In the genomic region with DNA sequence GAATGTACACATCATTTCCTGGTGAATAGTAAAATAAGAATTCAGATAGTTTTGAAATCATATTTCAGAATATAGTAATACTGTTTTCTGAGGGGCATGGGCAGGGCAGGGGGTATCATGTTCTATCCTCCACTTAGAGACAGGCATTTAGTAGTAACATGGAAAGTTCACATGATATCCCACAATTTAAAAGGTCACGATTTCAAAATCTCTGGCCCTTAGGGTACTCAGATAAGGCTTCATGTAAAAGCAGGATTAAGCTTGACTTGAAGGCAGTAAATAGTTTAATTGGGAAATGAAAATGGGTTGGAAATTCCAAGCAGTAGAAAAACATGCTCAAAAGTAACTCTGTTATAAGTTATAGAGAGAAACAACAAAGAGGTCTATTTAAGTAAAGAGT, we compare ENCODE assay signal across 25 cellular contexts.
"Had no signal": no experiment of that assay in that cellular context is flagged by ENCODE, and none has a peak within 500 bp of the region (broad histone marks: within the 10 kb centered on the region; RNA-seq: fewer than 3 reads in every experiment).

No MANE protein-coding gene starts in this region.

- H3K27ac Mint-ChIP-seq: activated CD4-positive, alpha-beta T cell treated with anti-CD3 and anti-CD28 coated beads, Interleukin-2, amount 10 ng/mL, durations not matched to agents 24 days and 14 days; activated CD8-positive, alpha-beta T cell treated with anti-CD3 and anti-CD28 coated beads, Interleukin-2, amount 10 ng/mL, durations not matched to agents 7 days and 5 days; activated naive CD4-positive, alpha-beta T cell treated with anti-CD3 and anti-CD28 coated beads for 36 hours; activated naive CD8-positive, alpha-beta T cell; activated naive CD8-positive, alpha-beta T cell treated with anti-CD3 and anti-CD28 coated beads, Interleukin-2, amount 50 U/mL, for 24 hours; activated T-cell treated with anti-CD3 and anti-CD28 coated beads, Interleukin-2, amount 50 U/mL, for 24 hours; activated T-helper 2 cell treated with anti-CD3 and anti-CD28 coated beads, Interferon-gamma antibody, Interleukin-2, Interleukin-4, amounts not matched to agents 10 μg/mL and 5 μg/mL and 100 μg/mL, durations not matched to agents 14 hours and 24 hours and 36 hours; T-helper 1 cell treated with Interleukin-12 subunit alpha and Interleukin-12 subunit beta and Interleukin-4 antibody, amounts not matched to agents 30 μg/mL and 1 μg/mL, for 36 hours; T-helper 2 cell treated with Interferon-gamma antibody and Interleukin-4, amounts not matched to agents 5 μg/mL and 100 μg/mL, for 36 hours had no signal

- H3K27me3 Mint-ChIP-seq: activated CD4-positive, alpha-beta T cell treated with anti-CD3 and anti-CD28 coated beads, Interleukin-2, amount 10 ng/mL, durations not matched to agents 24 days and 14 days; activated naive CD8-positive, alpha-beta T cell; activated naive CD8-positive, alpha-beta T cell treated with anti-CD3 and anti-CD28 coated beads, Interleukin-2, amount 50 U/mL, for 24 hours; activated T-cell treated with anti-CD3 and anti-CD28 coated beads, Interleukin-2, amount 50 U/mL, for 24 hours had no signal

- DNase-seq: activated CD4-positive, alpha-beta T cell treated with anti-CD3 and anti-CD28 coated beads, Interleukin-2, amount 10 ng/mL, durations not matched to agents 24 days and 14 days; activated CD4-positive, alpha-beta T cell treated with anti-CD3 and anti-CD28 coated beads, Interleukin-2, amount 50 U/mL, for 4 hours; activated CD8-positive, alpha-beta T cell treated with anti-CD3 and anti-CD28 coated beads, Interleukin-2, amount 10 ng/mL, durations not matched to agents 7 days and 5 days; activated gamma-delta T cell; activated naive CD4-positive, alpha-beta T cell treated with anti-CD3 and anti-CD28 coated beads for 36 hours; activated naive CD8-positive, alpha-beta T cell treated with anti-CD3 and anti-CD28 coated beads, Interleukin-2, amount 50 U/mL, for 24 hours; activated T-cell treated with anti-CD3 and anti-CD28 coated beads, Interleukin-2, amount 50 U/mL, for 24 hours; amniotic stem cell; aorta; brain microvascular endothelial cell; central memory CD4-positive, alpha-beta T cell; MM.1S; MV-4-11; NCI-H1092; NCI-H1436 treated with DMSO at 0.1 percent for 48 hours; NCI-H1694 treated with DMSO at 0.1 percent for 48 hours; NCI-H2029; NCI-H510A treated with DMSO at 0.1 percent for 48 hours; NCI-H69; SIG-M5 had no signal

- H3K4me3 Mint-ChIP-seq: activated CD4-positive, alpha-beta T cell treated with anti-CD3 and anti-CD28 coated beads, Interleukin-2, amount 10 ng/mL, durations not matched to agents 24 days and 14 days; activated CD8-positive, alpha-beta T cell treated with anti-CD3 and anti-CD28 coated beads, Interleukin-2, amount 10 ng/mL, durations not matched to agents 7 days and 5 days; activated naive CD4-positive, alpha-beta T cell treated with anti-CD3 and anti-CD28 coated beads for 36 hours; activated naive CD8-positive, alpha-beta T cell; activated naive CD8-positive, alpha-beta T cell treated with anti-CD3 and anti-CD28 coated beads, Interleukin-2, amount 50 U/mL, for 24 hours; activated T-cell treated with anti-CD3 and anti-CD28 coated beads, Interleukin-2, amount 50 U/mL, for 24 hours; T-helper 1 cell treated with Interleukin-12 subunit alpha and Interleukin-12 subunit beta and Interleukin-4 antibody, amounts not matched to agents 30 μg/mL and 1 μg/mL, for 36 hours; T-helper 2 cell treated with Interferon-gamma antibody and Interleukin-4, amounts not matched to agents 5 μg/mL and 100 μg/mL, for 36 hours had no signal

- H3K36me3 Mint-ChIP-seq: activated naive CD8-positive, alpha-beta T cell had no signal

- ATAC-seq: activated CD8-positive, alpha-beta T cell treated with anti-CD3 and anti-CD28 coated beads, Interleukin-2, amount 10 ng/mL, durations not matched to agents 7 days and 5 days; activated naive CD8-positive, alpha-beta T cell treated with anti-CD3 and anti-CD28 coated beads, Interleukin-2, amount 50 U/mL, for 24 hours; Panc1 had no signal

- H3K4me1 Mint-ChIP-seq: activated CD4-positive, alpha-beta T cell treated with anti-CD3 and anti-CD28 coated beads, Interleukin-2, amount 10 ng/mL, durations not matched to agents 24 days and 14 days; activated naive CD8-positive, alpha-beta T cell treated with anti-CD3 and anti-CD28 coated beads, Interleukin-2, amount 50 U/mL, for 24 hours had no signal

- H3K9me3 Mint-ChIP-seq: activated CD4-positive, alpha-beta T cell treated with anti-CD3 and anti-CD28 coated beads, Interleukin-2, amount 10 ng/mL, durations not matched to agents 24 days and 14 days; activated T-cell treated with anti-CD3 and anti-CD28 coated beads, Interleukin-2, amount 50 U/mL, for 24 hours; activated T-helper 2 cell treated with anti-CD3 and anti-CD28 coated beads, Interferon-gamma antibody, Interleukin-2, Interleukin-4, amounts not matched to agents 10 μg/mL and 5 μg/mL and 100 μg/mL, durations not matched to agents 14 hours and 24 hours and 36 hours had no signal
